29 cellular contexts compared by ENCODE assay signal in genomic region chr1:88194542-88194941, GRCh38.
"Had no signal": no experiment of that assay in that cellular context is flagged by ENCODE, and none has a peak within 500 bp of the region (broad histone marks: within the 10 kb centered on the region; RNA-seq: fewer than 3 reads in every experiment).

No MANE protein-coding gene starts in this region.

- ATAC-seq: naive thymus-derived CD8-positive, alpha-beta T cell; natural killer cell treated with Interleukin-12 subunit alpha and Interleukin-12 subunit beta and Interleukin-15 and Interleukin-18, amount 100 ng/mL, for 72 hours; pancreas; right lobe of liver; stimulated activated effector memory CD8-positive, alpha-beta T cell treated with anti-CD3 and anti-CD28 coated beads, Interleukin-12 subunit alpha, Interleukin-12 subunit beta, amount 100 ng/mL, for 72 hours; stimulated activated naive B cell treated with anti-CD40 and anti-IgM and Interleukin-4, amounts not matched to agents 10 μg/mL and 1 μg/mL and 100 μg/mL, for 72 hours had no signal

- H3K27ac ChIP-seq: neutrophil, pancreas, prostate gland, right atrium auricular region, right lobe of liver, sigmoid colon, suprapubic skin, testis, tibial artery, transverse colon, upper lobe of left lung, vagina had no signal

- H3K27me3 ChIP-seq: neutrophil, pancreas, right atrium auricular region, right lobe of liver, sigmoid colon, suprapubic skin, testis, tibial artery, transverse colon, upper lobe of left lung, vagina had no signal

- H3K27ac Mint-ChIP-seq: natural killer cell treated with Interleukin-12 subunit alpha and Interleukin-12 subunit beta and Interleukin-15 and Interleukin-18, amount 100 ng/mL, for 72 hours; nephron progenitor cell; stimulated activated effector memory CD8-positive, alpha-beta T cell treated with anti-CD3 and anti-CD28 coated beads, Interleukin-12 subunit alpha, Interleukin-12 subunit beta, amount 100 ng/mL, for 72 hours; stimulated activated naive B cell treated with anti-CD40 and anti-IgM and Interleukin-4, amounts not matched to agents 10 μg/mL and 1 μg/mL and 100 μg/mL, for 72 hours; stimulated activated naive CD8-positive, alpha-beta T cell treated with anti-CD3 and anti-CD28 coated beads, Interleukin-15, Interleukin-2, amounts not matched to agents 100 ng/mL and 50 ng/mL, for 24 hours had no signal

- FAIRE-seq: small intestine, urothelium cell line had no signal

- H3K9me3 ChIP-seq: neutrophil, pancreas, prostate gland, right atrium auricular region, right lobe of liver, sigmoid colon, suprapubic skin, testis, tibial artery, transverse colon, upper lobe of left lung, vagina had no signal

- H3K36me3 ChIP-seq: neutrophil, pancreas, prostate gland, right atrium auricular region, right lobe of liver, sigmoid colon, suprapubic skin, tibial artery, transverse colon, upper lobe of left lung, vagina had no signal

- H3K27me3 Mint-ChIP-seq: natural killer cell treated with Interleukin-12 subunit alpha and Interleukin-12 subunit beta and Interleukin-15 and Interleukin-18, amount 100 ng/mL, for 72 hours; stimulated activated naive B cell treated with anti-CD40 and anti-IgM and Interleukin-4, amounts not matched to agents 10 μg/mL and 1 μg/mL and 100 μg/mL, for 72 hours had no signal

- H3K4me3 ChIP-seq: pancreas, prostate gland, right atrium auricular region, right lobe of liver, sigmoid colon, suprapubic skin, testis, tibial artery, transverse colon, upper lobe of left lung, vagina had no signal

- DNase-seq: naive thymus-derived CD8-positive, alpha-beta T cell; nephron progenitor cell; nucleus accumbens; pancreas; retina; right lobe of liver; sigmoid colon; small intestine; stimulated activated CD4-positive, alpha-beta T cell treated with anti-CD3 and anti-CD28 coated beads, Interleukin-15, amount 100 ng/mL, for 24 hours; stimulated activated CD4-positive, alpha-beta T cell treated with anti-CD3 and anti-CD28 coated beads, Interleukin-2, amount 100 ng/mL, for 24 hours; stimulated activated CD4-positive, alpha-beta T cell treated with anti-CD3 and anti-CD28 coated beads, Interleukin-2, amount 100 ng/mL, for 48 hours; stimulated activated CD4-positive, alpha-beta T cell treated with anti-CD3 and anti-CD28 coated beads, Interleukin-4, amount 100 ng/mL, for 24 hours; stimulated activated naive B cell treated with anti-CD40 and anti-IgM and Interleukin-4, amounts not matched to agents 10 μg/mL and 1 μg/mL and 100 μg/mL, for 72 hours; stimulated activated naive CD4-positive, alpha-beta T cell treated with Interleukin-2 at 50 U/mL for 16 hours; substantia nigra; testis; tibial artery; transverse colon; upper lobe of left lung had no signal

- H3K4me1 Mint-ChIP-seq: nephron progenitor cell; neural crest cell; stimulated activated effector memory CD8-positive, alpha-beta T cell treated with anti-CD3 and anti-CD28 coated beads, Interleukin-12 subunit alpha, Interleukin-12 subunit beta, amount 100 ng/mL, for 72 hours had no signal

- H3K4me3 Mint-ChIP-seq: naive thymus-derived CD8-positive, alpha-beta T cell; natural killer cell treated with Interleukin-12 subunit alpha and Interleukin-12 subunit beta and Interleukin-15 and Interleukin-18, amount 100 ng/mL, for 72 hours; nephron progenitor cell; neural crest cell; stimulated activated effector memory CD8-positive, alpha-beta T cell treated with anti-CD3 and anti-CD28 coated beads, Interleukin-12 subunit alpha, Interleukin-12 subunit beta, amount 100 ng/mL, for 72 hours; stimulated activated naive B cell treated with anti-CD40 and anti-IgM and Interleukin-4, amounts not matched to agents 10 μg/mL and 1 μg/mL and 100 μg/mL, for 72 hours; stimulated activated naive CD8-positive, alpha-beta T cell treated with anti-CD3 and anti-CD28 coated beads, Interleukin-15, Interleukin-2, amounts not matched to agents 100 ng/mL and 50 ng/mL, for 24 hours had no signal

- H3K9me3 Mint-ChIP-seq: naive thymus-derived CD8-positive, alpha-beta T cell; natural killer cell treated with Interleukin-12 subunit alpha and Interleukin-12 subunit beta and Interleukin-15 and Interleukin-18, amount 100 ng/mL, for 72 hours; nephron progenitor cell; neural crest cell; stimulated activated effector memory CD8-positive, alpha-beta T cell treated with anti-CD3 and anti-CD28 coated beads, Interleukin-12 subunit alpha, Interleukin-12 subunit beta, amount 100 ng/mL, for 72 hours; stimulated activated naive CD8-positive, alpha-beta T cell treated with anti-CD3 and anti-CD28 coated beads, Interleukin-15, Interleukin-2, amounts not matched to agents 100 ng/mL and 50 ng/mL, for 24 hours had no signal

- H3K4me1 ChIP-seq: pancreas, prostate gland, right atrium auricular region, right lobe of liver, sigmoid colon, suprapubic skin, testis, tibial artery, upper lobe of left lung, vagina had no signal
